Comparison of ENCODE assay signal across 8 cellular contexts in genomic region chrX:16870095-16870860, GRCh38. TPM values are rescaled to one million over a fixed set of nuclear protein-coding genes. Genes with fewer than 3 reads are reported as not detected.
DNase-seq lines count a peak whose midpoint lies in the region; ATAC-seq and TF ChIP-seq lines count a peak whose summit lies in the region.

RBBP7 (minus strand) TSS chrX:16870362; CDS start chrX:16870053, 309 bp downstream.

- POLR2A ChIA-PET in activated CD4-positive, alpha-beta T cell treated with anti-CD3 and anti-CD28 coated beads, Interleukin-2, amount 10 ng/mL, durations not matched to agents 7 days and 5 days (lab: Charles Lee), result no interaction called here

- ATAC-seq in HG03460 (IDR thresholded peaks at IDR 0.05; ENCODE audit: unreplicated experiment) (peak; percentile 81), left lobe of liver (peak; percentile 92)

- H3K36me3 Mint-ChIP-seq in activated CD4-positive, alpha-beta T cell treated with anti-CD3 and anti-CD28 coated beads, Interleukin-2, amount 10 ng/mL, durations not matched to agents 7 days and 5 days (ENCODE audit: low read depth), result peaks cover 14% of the 10 kb centered on the region

- H3K4me1 ChIP-seq in BE2C, result no peaks in the 10 kb centered on the region

- H3K27me3 ChIP-seq in BE2C, result no peaks in the 10 kb centered on the region

- TF ChIP-seq CTCF in BE2C (IDR thresholded peaks at IDR 0.05; ENCODE audit: low read depth, low read length) (no peak), coronary artery (IDR thresholded peaks at IDR 0.05) (no peak)

- peaks cover 7% of the 10 kb centered on the region for H3K27me3 Mint-ChIP-seq in activated CD4-positive, alpha-beta T cell treated with anti-CD3 and anti-CD28 coated beads, Interleukin-2, amount 10 ng/mL, durations not matched to agents 7 days and 5 days

- H3K9me3 ChIP-seq in BE2C, result no peaks in the 10 kb centered on the region

- H3K36me3 ChIP-seq in BE2C, result peaks cover 4% of the 10 kb centered on the region; the same call in 1 of the 2 replicates

- peak within 1 kb of the TSS; percentile 93 for H3K4me3 Mint-ChIP-seq in activated CD4-positive, alpha-beta T cell treated with anti-CD3 and anti-CD28 coated beads, Interleukin-2, amount 10 ng/mL, durations not matched to agents 7 days and 5 days

- H3K27ac ChIP-seq in coronary artery, result peak within 1 kb of the TSS; percentile 80 to 91

- no peaks in the 10 kb centered on the region for H3K9me3 Mint-ChIP-seq in activated CD4-positive, alpha-beta T cell treated with anti-CD3 and anti-CD28 coated beads, Interleukin-2, amount 10 ng/mL, durations not matched to agents 7 days and 5 days

- peak within 1 kb of the TSS; percentile 76 for H3K4me3 ChIP-seq in BE2C (ENCODE audit: low read depth, low read length)
- H3K4me3 ChIP-seq in coronary artery, result peak within 1 kb of the TSS; percentile 76

- DNase-seq in BE2C, result peak; percentile 92
- peak; percentile 57 for DNase-seq in GM19240 (ENCODE audit: insufficient read length, low spot score)
- peak; percentile 91 for DNase-seq in NCI-H526 treated with DMSO at 0.1 percent for 48 hours (lab: John Stamatoyannopoulos, UW)
- peak; percentile 88 for DNase-seq in activated CD4-positive, alpha-beta T cell treated with anti-CD3 and anti-CD28 coated beads, Interleukin-2, amount 10 ng/mL, durations not matched to agents 7 days and 5 days
- DNase-seq in coronary artery (ENCODE audit: low spot score), result peak; percentile 96
- peak; percentile 92 for DNase-seq in left lobe of liver (ENCODE audit: low spot score)
- peak; percentile 85 for DNase-seq in stimulated activated CD4-positive, alpha-beta T cell treated with anti-CD3 and anti-CD28 coated beads, Interleukin-2, amount 100 ng/mL, for 4 hours (ENCODE audit: low read depth)

- CTCF ChIA-PET in activated CD4-positive, alpha-beta T cell treated with anti-CD3 and anti-CD28 coated beads, Interleukin-2, amount 10 ng/mL, durations not matched to agents 7 days and 5 days (lab: Charles Lee), result interaction anchor here (5.5 kb wide), 1 partner anchor 14 kb away, joined by 25 read pairs; no protein-coding TSS in a partner anchor

- H3K4me1 Mint-ChIP-seq in activated CD4-positive, alpha-beta T cell treated with anti-CD3 and anti-CD28 coated beads, Interleukin-2, amount 10 ng/mL, durations not matched to agents 7 days and 5 days, result peaks cover 33% of the 10 kb centered on the region

- H3K27ac Mint-ChIP-seq in activated CD4-positive, alpha-beta T cell treated with anti-CD3 and anti-CD28 coated beads, Interleukin-2, amount 10 ng/mL, durations not matched to agents 7 days and 5 days, result peak within 1 kb of the TSS; percentile 98

RNA-seq across cellular contexts. Expression of gene RBBP7, which starts in this region (rescaled TPM):
- polyA plus RNA-seq in BE2C (2012; ENCODE audit: insufficient read depth, insufficient read length, low read depth), result 88.2 TPM
- 100 to 1,000 TPM; 149 to 191 TPM for total RNA-seq in activated CD4-positive, alpha-beta T cell treated with anti-CD3 and anti-CD28 coated beads, Interleukin-2, amount 10 ng/mL, durations not matched to agents 7 days and 5 days
- total RNA-seq in left lobe of liver, result 28.1 TPM

Comparison
In these comparisons a context has a peak if more than half of its experiments do, and no peak if none do; other contexts are left out.
1. Peak in every context shown above with its lines: DNase-seq, ATAC-seq, H3K4me3 ChIP-seq and H3K27ac ChIP-seq.